8 cellular contexts compared by ENCODE assay signal in the genomic region with DNA sequence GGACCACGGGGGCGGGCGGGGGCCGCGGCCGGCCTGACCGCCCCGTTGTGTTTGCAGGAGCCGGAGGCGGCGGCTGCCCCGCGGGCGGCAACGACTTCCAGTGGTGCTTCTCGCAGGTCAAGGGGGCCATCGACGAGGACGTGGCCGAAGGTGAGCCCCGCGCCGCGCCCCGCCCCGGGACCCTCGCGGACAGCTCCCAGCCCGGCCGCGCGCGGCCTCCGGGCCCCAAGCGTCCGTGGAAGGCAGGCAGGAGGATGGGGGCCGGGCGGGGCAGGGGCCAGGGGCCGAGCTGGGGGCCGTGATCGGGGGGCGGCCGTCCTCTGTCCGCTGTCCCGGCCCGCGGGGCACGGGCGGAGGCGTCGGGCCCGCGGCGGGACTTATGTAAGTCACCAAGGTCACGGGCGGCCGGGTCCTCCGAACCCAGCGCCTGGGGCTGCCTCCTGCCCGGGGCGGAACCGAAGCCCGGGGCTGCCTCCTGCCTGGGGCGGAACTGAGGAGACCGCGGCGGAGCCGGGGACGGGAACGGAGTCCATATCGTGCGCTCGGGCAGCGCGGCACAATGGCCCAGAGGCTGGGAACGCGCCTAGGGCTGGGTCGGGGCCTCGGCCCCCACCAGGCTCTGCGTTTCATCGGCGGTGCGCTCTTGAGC. TPM values are rescaled to one million over a fixed set of nuclear protein-coding genes. Genes with fewer than 3 reads are reported as not detected.
DNase-seq lines count a peak whose midpoint lies in the region; ATAC-seq, FAIRE-seq and TF ChIP-seq lines count a peak whose summit lies in the region.

No MANE protein-coding gene starts in this region.

- peaks cover 2% of the 10 kb centered on the region for H3K36me3 Mint-ChIP-seq in activated naive CD4-positive, alpha-beta T cell treated with anti-CD3 and anti-CD28 coated beads, Interleukin-2, amount 50 U/mL, for 24 hours

- peak overlapping the region; percentile 94 for H3K4me3 Mint-ChIP-seq in activated naive CD4-positive, alpha-beta T cell treated with anti-CD3 and anti-CD28 coated beads, Interleukin-2, amount 50 U/mL, for 24 hours

- TF ChIP-seq CTCF in heart right ventricle (IDR thresholded peaks at IDR 0.05) (no peak), prostate gland (IDR thresholded peaks at IDR 0.05) (no peak)

- H3K9me3 ChIP-seq in heart right ventricle (no peaks in the 10 kb centered on the region), prostate gland (no peaks in the 10 kb centered on the region)

- H3K27me3 ChIP-seq in heart right ventricle (peaks cover 0 to 24% (median 16%) of the 10 kb centered on the region in 7 donors), prostate gland (replicated peaks; ENCODE audit: insufficient read depth) (no peaks in the 10 kb centered on the region)

- TF ChIP-seq POLR2A in prostate gland (IDR thresholded peaks at IDR 0.05), result peak; percentile 26

- peak; percentile 28 for ATAC-seq in HG02798 (IDR thresholded peaks at IDR 0.05; ENCODE audit: poor library complexity, unreplicated experiment)
- ATAC-seq in heart right ventricle, result peak; percentile 18 to 49 (median 19)

- H3K27me3 Mint-ChIP-seq in activated naive CD4-positive, alpha-beta T cell treated with anti-CD3 and anti-CD28 coated beads, Interleukin-2, amount 50 U/mL, for 24 hours, result no peaks in the 10 kb centered on the region

- peaks cover 60% of the 10 kb centered on the region for H3K4me1 Mint-ChIP-seq in activated naive CD4-positive, alpha-beta T cell treated with anti-CD3 and anti-CD28 coated beads, Interleukin-2, amount 50 U/mL, for 24 hours

- H3K4me1 ChIP-seq in heart right ventricle, result peaks cover 10 to 54% (median 50%) of the 10 kb centered on the region in 9 donors
- peaks cover 13% of the 10 kb centered on the region for H3K4me1 ChIP-seq in prostate gland (replicated peaks)

- H3K9me3 Mint-ChIP-seq in activated naive CD4-positive, alpha-beta T cell treated with anti-CD3 and anti-CD28 coated beads, Interleukin-2, amount 50 U/mL, for 24 hours, result no peaks in the 10 kb centered on the region

- FAIRE-seq in RCC 7860 (lab: Jason Lieb, UNC), result no peak

- H3K4me3 ChIP-seq in heart right ventricle (peak overlapping the region; percentile 69 to 99 (median 90)), prostate gland (peak overlapping the region; percentile 77 to 92)

- H3K27ac Mint-ChIP-seq in activated naive CD4-positive, alpha-beta T cell treated with anti-CD3 and anti-CD28 coated beads, Interleukin-2, amount 50 U/mL, for 24 hours, result peak overlapping the region; percentile 95

- H3K36me3 ChIP-seq in heart right ventricle (peaks cover 0 to 12% (median 5%) of the 10 kb centered on the region in 9 donors), prostate gland (no peaks in the 10 kb centered on the region)

- intact Hi-C loops in heart right ventricle (cut with DNase I) (loop anchor here in 6 of 10 donors (5.0 kb wide), 5 partner anchors 36 to 121 kb away; partner anchors contain the start of gene BNIP3 (in 1 of the 6)), prostate gland (cut with DNase I) (loop anchor here (5.0 kb wide), 1 partner anchor 81 kb away; the partner anchor contains the start of gene BNIP3)

- H3K27ac ChIP-seq in heart right ventricle (peak overlapping the region; percentile 92 to 98 (median 96)), prostate gland (peak overlapping the region; percentile 89 to 95)

- WGBS in heart right ventricle, 2 donors, result 0% methylated on average over 62 to 83 of the region's 83 CpGs
- WGBS in prostate gland, result under 1% methylated on average over 51 of the region's 83 CpGs

- peak in 2 of 3 experiments; percentile 34 to 55 for DNase-seq in NCI-H1417 (lab: John Stamatoyannopoulos, UW)
- DNase-seq in NCI-H1417 treated with DMSO at 0.1 percent for 48 hours (lab: John Stamatoyannopoulos, UW), result no peak
- peak; percentile 59 for DNase-seq in OCI-M1 (lab: John Stamatoyannopoulos, UW)
- DNase-seq in heart right ventricle, result peak; percentile 29 to 61
- DNase-seq in prostate gland (ENCODE audit: low spot score), result peak; percentile 20
- no peak for DNase-seq in RCC 7860 (ENCODE audit: low spot score)

RNA-seq across cellular contexts. Expression of gene PPP2R2D, which starts 0.5 kb away (rescaled TPM):
- total RNA-seq in heart right ventricle (10 to 100 TPM; 26.8 to 46.5 (median 35.1) TPM), prostate gland (10 to 100 TPM; 37.0 to 55.2 TPM)
- 10 to 100 TPM; 32.5 to 45.9 TPM for polyA plus RNA-seq in heart right ventricle

Comparison
In these comparisons a context has a peak if more than half of its experiments do, and no peak if none do; other contexts are left out.
1. DNase-seq: peak in NCI-H1417 (2 of 3), OCI-M1 (single experiment), heart right ventricle (2 of 2) and prostate gland (single experiment); none in NCI-H1417 treated with DMSO at 0.1 percent for 48 hours (single experiment) and RCC 7860 (single experiment).